ENCODE assay signal across 8 cellular contexts in genomic region chr14:61524211-61524806, GRCh38.
DNase-seq lines count a peak whose midpoint lies in the region; ATAC-seq, FAIRE-seq and TF ChIP-seq lines count a peak whose summit lies in the region.

No MANE protein-coding gene starts in this region.

- H3K27me3 Mint-ChIP-seq in neural crest cell (ENCODE audit: low read depth): no peaks in the 10 kb centered on the region

- H3K36me3 Mint-ChIP-seq in neural crest cell (ENCODE audit: low read depth): no peaks in the 10 kb centered on the region

- DNase-seq in DMS53 treated with DMSO at 0.1 percent for 48 hours (lab: John Stamatoyannopoulos, UW; ENCODE audit: unreplicated experiment) (peak; percentile 82), NCI-H2196 treated with DMSO at 0.1 percent for 48 hours (lab: John Stamatoyannopoulos, UW; ENCODE audit: unreplicated experiment) (peak; percentile 95), dermis microvascular lymphatic vessel endothelial cell (ENCODE audit: low read depth in 2 of 2) (peak; percentile 65 to 87), neural crest cell (ENCODE audit: low read depth, low spot score) (no peak), GM12891 (ENCODE audit: insufficient read length, low spot score) (no peak), NCI-H526 (lab: John Stamatoyannopoulos, UW) (no peak)
- no peak for DNase-seq in activated CD4-positive, alpha-beta T cell treated with anti-CD3 and anti-CD28 coated beads for 4 hours

- peaks cover 3% of the 10 kb centered on the region for H3K9me3 Mint-ChIP-seq in neural crest cell

- FAIRE-seq in GM12891 (lab: Jason Lieb, UNC): no peak

- peaks cover 28% of the 10 kb centered on the region for H3K4me1 Mint-ChIP-seq in neural crest cell

- TF ChIP-seq CTCF in neural crest cell (conservative IDR thresholded peaks at IDR 0.05): no peak

- no peak for ATAC-seq in HG03442 (IDR thresholded peaks at IDR 0.05; ENCODE audit: unreplicated experiment)

- TF ChIP-seq POLR2A in GM12891 (IDR thresholded peaks at IDR 0.05; ENCODE audit: low read depth, low read length): no peak

- no peak overlapping the region for H3K4me3 Mint-ChIP-seq in neural crest cell

- peak overlapping the region; percentile 37 for H3K27ac Mint-ChIP-seq in neural crest cell (ENCODE audit: unreplicated experiment)

TF ChIP-seq in GM12891, 5 proteins besides CTCF, POLR2A, EP300 and RAD21:
- TF ChIP-seq POU2F2 (IDR thresholded peaks at IDR 0.05; ENCODE audit: low read depth, low read length) (no peak), SPI1 (IDR thresholded peaks at IDR 0.05; ENCODE audit: low read depth, low read length) (no peak), TAF1 (IDR thresholded peaks at IDR 0.05; ENCODE audit: low read depth, low read length) (no peak), POLR2AphosphoS5 (IDR thresholded peaks at IDR 0.05; ENCODE audit: low read depth, low read length) (no peak), PAX5 (IDR thresholded peaks at IDR 0.05; ENCODE audit: insufficient read depth, low read length, severe bottlenecking) (no peak)

Comparison
In these comparisons a context has a peak if more than half of its experiments do, and no peak if none do; other contexts are left out.
1. DNase-seq: peak in DMS53 treated with DMSO at 0.1 percent for 48 hours (single experiment), NCI-H2196 treated with DMSO at 0.1 percent for 48 hours (single experiment) and dermis microvascular lymphatic vessel endothelial cell (2 of 2); none in neural crest cell (single experiment), GM12891 (single experiment), activated CD4-positive, alpha-beta T cell treated with anti-CD3 and anti-CD28 coated beads for 4 hours (0 of 2) and NCI-H526 (0 of 2).